8 cellular contexts compared by ENCODE assay signal in the genomic region with DNA sequence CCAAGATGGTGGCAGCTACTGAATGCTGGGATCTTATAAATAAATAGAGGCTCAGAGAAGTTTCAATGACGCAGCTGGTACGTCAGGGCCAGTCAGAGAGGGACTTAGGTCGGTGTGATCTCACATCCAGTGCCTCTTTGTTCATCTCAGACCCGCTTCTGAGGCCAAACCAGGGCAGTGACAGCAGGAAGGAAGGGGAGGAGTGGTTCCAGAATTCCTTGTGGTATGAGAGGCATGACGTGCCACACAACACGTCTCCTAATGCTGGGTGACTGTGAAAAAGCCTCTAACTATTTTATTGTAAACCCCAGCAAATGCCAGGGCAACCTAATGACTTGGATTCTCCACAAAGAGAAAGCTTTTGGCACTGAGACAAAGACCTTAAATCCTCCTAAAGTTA.
DNase-seq lines count a peak whose midpoint lies in the region; ATAC-seq and TF ChIP-seq lines count a peak whose summit lies in the region.

No MANE protein-coding gene starts in this region.

- H3K27ac ChIP-seq in mucosa of rectum (ENCODE audit: low read depth in 2 of 2, low read length in 2 of 2) (peak overlapping the region; percentile 46 to 57), aorta (ENCODE audit: low read depth in 1 of 2, low read length in 2 of 2) (no peak overlapping the region)

- H3K4me3 ChIP-seq in AG04449 (ENCODE audit: low read depth, low read length): no peak overlapping the region
- H3K4me3 ChIP-seq in NB4 (ENCODE audit: low read depth, low read length): no peak overlapping the region
- H3K4me3 ChIP-seq in mucosa of rectum (ENCODE audit: low read length in 2 of 2): no peak overlapping the region
- H3K4me3 ChIP-seq in aorta (ENCODE audit: low read length in 2 of 2): no peak overlapping the region

- peaks cover 19% of the 10 kb centered on the region for H3K27me3 Mint-ChIP-seq in dendritic cell treated with granulocyte-macrophage colony-stimulating factor and Interleukin-4, amounts not matched to agents 40 ng/mL and 50 ng/mL, for 4 days

- TF ChIP-seq POLR2A in NB4 (IDR thresholded peaks at IDR 0.05; ENCODE audit: extremely low read depth, insufficient read length): no peak

- WGBS in aorta, 2 donors: 37 to 40% methylated on average over 6 of the region's 6 CpGs

- H3K9me3 Mint-ChIP-seq in dendritic cell treated with granulocyte-macrophage colony-stimulating factor and Interleukin-4, amounts not matched to agents 40 ng/mL and 50 ng/mL, for 4 days: no peaks in the 10 kb centered on the region

- POLR2A ChIA-PET in AG04449 (lab: Yijun Ruan, JAX): interaction anchor here (0.5 kb wide), 1 partner anchor 20 kb away, joined by 3 read pairs; no protein-coding TSS in a partner anchor

- intact Hi-C loops in dendritic cell treated with granulocyte-macrophage colony-stimulating factor and Interleukin-4, amounts not matched to agents 40 ng/mL and 50 ng/mL, for 4 days (cut with micrococcal nuclease): no loop called here
- intact Hi-C loops in aorta (cut with DNase I): loop anchor here in 1 of 2 donors (10.0 kb wide), 1 partner anchor 545 kb away; the partner anchor contains the start of gene TRIB2

- H3K27ac Mint-ChIP-seq in dendritic cell treated with granulocyte-macrophage colony-stimulating factor and Interleukin-4, amounts not matched to agents 40 ng/mL and 50 ng/mL, for 4 days: peak overlapping the region; percentile 38

- H3K27me3 ChIP-seq in mucosa of rectum (ENCODE audit: control insufficient read depth in 2 of 2, insufficient read depth in 2 of 2, low read length in 2 of 2) (no peaks in the 10 kb centered on the region), aorta (ENCODE audit: control insufficient read depth in 1 of 2, insufficient read depth in 2 of 2, low read length in 1 of 2) (peaks cover 0 to 1% of the 10 kb centered on the region in 2 donors)

- CTCF ChIA-PET in AG04449 (lab: Yijun Ruan, JAX): interaction anchor here (0.9 to 1.8 kb wide), 5 partner anchors 9 to 548 kb away, joined by 3 to 7 read pairs (median 5); no protein-coding TSS in a partner anchor

- H3K36me3 Mint-ChIP-seq in dendritic cell treated with granulocyte-macrophage colony-stimulating factor and Interleukin-4, amounts not matched to agents 40 ng/mL and 50 ng/mL, for 4 days (ENCODE audit: low read depth): no peaks in the 10 kb centered on the region

- peak; percentile 68 for ATAC-seq in aorta (ENCODE audit: low FRiP score)
- no peak for ATAC-seq in GM21367 (IDR thresholded peaks at IDR 0.05; ENCODE audit: unreplicated experiment)
- no peak for ATAC-seq in HG02759 (IDR thresholded peaks at IDR 0.05; ENCODE audit: unreplicated experiment)

- peak; percentile 95 for DNase-seq in AG04449 (ENCODE audit: low read depth, low spot score)
- peak; percentile 12 for DNase-seq in NB4 (ENCODE audit: low read depth)
- DNase-seq in aorta: peak; percentile 81 to 90
- no peak for DNase-seq in NCI-H82 (lab: John Stamatoyannopoulos, UW)

- peaks cover 2 to 6% of the 10 kb centered on the region in 2 donors for H3K4me1 ChIP-seq in mucosa of rectum (ENCODE audit: control insufficient read depth in 2 of 2, insufficient read depth in 2 of 2, low read length in 2 of 2)
- peaks cover 0 to 7% of the 10 kb centered on the region in 2 donors for H3K4me1 ChIP-seq in aorta (ENCODE audit: control insufficient read depth in 1 of 2, insufficient read depth in 2 of 2, low read length in 2 of 2)

- H3K4me1 Mint-ChIP-seq in dendritic cell treated with granulocyte-macrophage colony-stimulating factor and Interleukin-4, amounts not matched to agents 40 ng/mL and 50 ng/mL, for 4 days (ENCODE audit: low read depth): peaks cover 29% of the 10 kb centered on the region

- H3K36me3 ChIP-seq in mucosa of rectum (ENCODE audit: control insufficient read depth in 2 of 2, insufficient read depth in 2 of 2, low read length in 2 of 2) (no peaks in the 10 kb centered on the region), aorta (ENCODE audit: control insufficient read depth in 1 of 2, insufficient read depth in 2 of 2, low read length in 1 of 2) (no peaks in the 10 kb centered on the region)

- H3K9me3 ChIP-seq in mucosa of rectum (ENCODE audit: control insufficient read depth in 2 of 2, low read length in 2 of 2) (no peaks in the 10 kb centered on the region), aorta (ENCODE audit: control insufficient read depth, low read length) (no peaks in the 10 kb centered on the region)

- H3K9ac ChIP-seq in mucosa of rectum (ENCODE audit: low read depth in 1 of 2, low read length in 2 of 2): no peak overlapping the region

- TF ChIP-seq CTCF in AG04449 (IDR thresholded peaks at IDR 0.05; ENCODE audit: insufficient read depth, low read length, missing control alignments) (no peak), NB4 (IDR thresholded peaks at IDR 0.05; ENCODE audit: low read depth, low read length) (no peak)

- H3K4me3 Mint-ChIP-seq in dendritic cell treated with granulocyte-macrophage colony-stimulating factor and Interleukin-4, amounts not matched to agents 40 ng/mL and 50 ng/mL, for 4 days: no peak overlapping the region

Comparison
In these comparisons a context has a peak if more than half of its experiments do, and no peak if none do; other contexts are left out.
1. H3K27ac ChIP-seq: peak in mucosa of rectum (2 of 2); none in aorta (0 of 2).